ENCODE assay signal across 8 cellular contexts in the genomic region with DNA sequence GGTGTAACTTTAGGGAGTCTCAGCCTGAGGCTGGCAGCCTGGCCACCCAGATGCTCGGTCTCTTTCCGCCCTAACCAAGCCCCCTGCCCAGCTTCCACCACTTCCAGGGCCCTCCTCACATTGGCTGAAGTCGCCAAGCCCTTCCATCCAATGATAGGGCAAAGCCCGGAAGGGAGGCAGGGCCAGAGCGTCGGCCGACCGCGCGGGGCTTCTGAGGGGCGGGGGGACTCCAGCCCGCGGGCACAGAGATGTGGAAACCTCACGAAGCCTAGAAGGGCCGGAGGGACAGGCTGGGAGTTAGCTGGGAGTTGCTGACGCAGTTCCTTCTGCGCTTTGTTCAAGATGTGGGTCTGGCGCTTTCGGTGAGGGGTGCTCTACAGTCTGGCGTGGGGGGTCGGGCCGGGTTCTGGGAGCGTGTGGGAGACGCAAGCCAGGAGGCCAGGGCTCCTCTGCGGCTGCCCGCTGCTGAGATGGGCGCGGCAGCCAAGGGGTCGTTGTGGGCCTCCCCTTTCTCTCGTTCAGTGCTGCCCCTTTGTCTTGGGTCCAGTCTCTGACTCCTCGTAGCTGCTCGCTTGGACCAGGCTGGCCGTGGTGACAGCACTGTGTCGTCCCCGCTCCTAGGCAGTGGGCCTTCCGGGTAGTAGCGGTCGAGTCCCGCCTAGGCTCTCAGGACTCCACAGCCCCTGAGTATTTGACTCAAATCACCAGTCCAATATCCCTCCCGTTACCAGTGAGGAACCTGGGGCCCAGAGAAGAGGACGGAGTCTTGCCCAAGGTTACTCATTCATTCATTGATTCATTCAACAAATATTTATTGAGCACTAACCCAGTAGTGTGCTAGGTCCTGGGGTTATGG. TPM values are rescaled to one million over a fixed set of nuclear protein-coding genes. Genes with fewer than 3 reads are reported as not detected.
DNase-seq lines count a peak whose midpoint lies in the region; ATAC-seq and TF ChIP-seq lines count a peak whose summit lies in the region.

A gene (plus strand): TSS at position 319 of the 856 bp plus-strand sequence. CDS start 9,230 bp downstream, outside the sequence.

- no peak within 1 kb of the TSS for H3K4me3 ChIP-seq in CD8-positive, alpha-beta memory T cell (ENCODE audit: low read length)

- H3K36me3 Mint-ChIP-seq in CD8-positive, alpha-beta memory T cell: peaks cover 5 to 38% (median 7%) of the 10 kb centered on the region in 3 donors
- H3K36me3 Mint-ChIP-seq in activated naive CD8-positive, alpha-beta T cell: peaks cover 36% of the 10 kb centered on the region
- peaks cover 59% of the 10 kb centered on the region for H3K36me3 Mint-ChIP-seq in neural crest cell (ENCODE audit: low read depth)

- H3K4me3 Mint-ChIP-seq in CD8-positive, alpha-beta memory T cell: peak within 1 kb of the TSS in 5 of 7 donors; percentile 1 to 49 (median 38)
- H3K4me3 Mint-ChIP-seq in activated naive CD8-positive, alpha-beta T cell: peak within 1 kb of the TSS; percentile 78
- peak within 1 kb of the TSS; percentile 93 for H3K4me3 Mint-ChIP-seq in neural crest cell

- DNase-seq in CD8-positive, alpha-beta memory T cell: no peak
- peak; percentile 29 for DNase-seq in NCI-H1694 (lab: John Stamatoyannopoulos, UW)
- peak; percentile 71 for DNase-seq in Right ventricle myocardium superior
- DNase-seq in neural crest cell (ENCODE audit: low read depth, low spot score): peak; percentile 72
- DNase-seq in central memory CD4-positive, alpha-beta T cell: no peak
- no peak for DNase-seq in activated effector memory CD4-positive, alpha-beta T cell treated with Interleukin-2 at 50 U/mL for 16 hours

- peak within 1 kb of the TSS in 2 of 8 donors; percentile 28 to 31 for H3K27ac Mint-ChIP-seq in CD8-positive, alpha-beta memory T cell
- H3K27ac Mint-ChIP-seq in activated naive CD8-positive, alpha-beta T cell: no peak within 1 kb of the TSS
- H3K27ac Mint-ChIP-seq in neural crest cell (ENCODE audit: unreplicated experiment): peak within 1 kb of the TSS; percentile 99

- peaks cover 6 to 43% (median 26%) of the 10 kb centered on the region in 5 donors for H3K9me3 Mint-ChIP-seq in CD8-positive, alpha-beta memory T cell
- peaks cover 4% of the 10 kb centered on the region for H3K9me3 Mint-ChIP-seq in activated naive CD8-positive, alpha-beta T cell (ENCODE audit: low read depth)
- H3K9me3 Mint-ChIP-seq in neural crest cell: peaks cover 22% of the 10 kb centered on the region

- POLR2A ChIA-PET in CD8-positive, alpha-beta memory T cell (lab: Charles Lee): no interaction called here

- H3K36me3 ChIP-seq in CD8-positive, alpha-beta memory T cell (ENCODE audit: insufficient read depth, low read length): no peaks in the 10 kb centered on the region

- peaks cover 11% of the 10 kb centered on the region for H3K27me3 ChIP-seq in CD8-positive, alpha-beta memory T cell (ENCODE audit: insufficient read depth, low read length, poor library complexity, severe bottlenecking)

- peaks cover 9% of the 10 kb centered on the region in 3 donors for H3K4me1 Mint-ChIP-seq in CD8-positive, alpha-beta memory T cell
- peaks cover 12% of the 10 kb centered on the region for H3K4me1 Mint-ChIP-seq in activated naive CD8-positive, alpha-beta T cell (ENCODE audit: low read depth)
- H3K4me1 Mint-ChIP-seq in neural crest cell: peaks cover 46% of the 10 kb centered on the region

- no peak within 1 kb of the TSS for H3K27ac ChIP-seq in CD8-positive, alpha-beta memory T cell (ENCODE audit: low read depth, low read length)

- CTCF ChIA-PET in CD8-positive, alpha-beta memory T cell (lab: Charles Lee): no interaction called here

- no peaks in the 10 kb centered on the region for H3K4me1 ChIP-seq in CD8-positive, alpha-beta memory T cell (ENCODE audit: insufficient read depth, low read length)

- peak; percentile 66 for ATAC-seq in GM19467 (IDR thresholded peaks at IDR 0.05; ENCODE audit: unreplicated experiment)
- peak; percentile 96 for ATAC-seq in Right ventricle myocardium superior (ENCODE audit: poor library complexity)

- H3K27me3 Mint-ChIP-seq in CD8-positive, alpha-beta memory T cell: peaks cover 27 to 58% of the 10 kb centered on the region in 2 donors
- H3K27me3 Mint-ChIP-seq in activated naive CD8-positive, alpha-beta T cell: peaks cover 16% of the 10 kb centered on the region
- H3K27me3 Mint-ChIP-seq in neural crest cell (ENCODE audit: low read depth): no peaks in the 10 kb centered on the region

- no peaks in the 10 kb centered on the region for H3K9me3 ChIP-seq in CD8-positive, alpha-beta memory T cell (ENCODE audit: low read length)

- intact Hi-C loops in Right ventricle myocardium superior (cut with DNase I): no loop called here

- no peak for TF ChIP-seq CTCF in neural crest cell (conservative IDR thresholded peaks at IDR 0.05)

RNA-seq across cellular contexts. Expression of the gene that starts here (rescaled TPM):
- under 1 TPM; 0.35 to 0.53 TPM for total RNA-seq in CD8-positive, alpha-beta memory T cell
- 0.07 TPM for polyA plus RNA-seq in CD8-positive, alpha-beta memory T cell
- total RNA-seq in Right ventricle myocardium superior (0.73 TPM), neural crest cell (26.1 and 29.8 TPM in 2 replicates)

Comparison
In these comparisons a context has a peak if more than half of its experiments do, and no peak if none do; other contexts are left out.
1. RNA of the gene that starts here (total RNA-seq): 26.1 to 29.8 TPM in neural crest cell; 0.73 TPM in Right ventricle myocardium superior (single experiment) and 0.35 to 0.53 TPM in CD8-positive, alpha-beta memory T cell; every median in the first group is over 10 times any median in the second.
2. Peak in DNase-seq and ATAC-seq in Right ventricle myocardium superior; RNA of the gene not detected or under 1 TPM.
3. DNase-seq: peak in NCI-H1694 (single experiment) and neural crest cell (single experiment); none in CD8-positive, alpha-beta memory T cell (0 of 5), central memory CD4-positive, alpha-beta T cell (single experiment) and activated effector memory CD4-positive, alpha-beta T cell treated with Interleukin-2 at 50 U/mL for 16 hours (single experiment).
4. H3K4me3 Mint-ChIP-seq: peak in every context shown above with its lines; median percentile 93 in neural crest cell; 78 in activated naive CD8-positive, alpha-beta T cell; 38 in CD8-positive, alpha-beta memory T cell.